ENCODE assay signal across 16 cellular contexts in the genomic region with DNA sequence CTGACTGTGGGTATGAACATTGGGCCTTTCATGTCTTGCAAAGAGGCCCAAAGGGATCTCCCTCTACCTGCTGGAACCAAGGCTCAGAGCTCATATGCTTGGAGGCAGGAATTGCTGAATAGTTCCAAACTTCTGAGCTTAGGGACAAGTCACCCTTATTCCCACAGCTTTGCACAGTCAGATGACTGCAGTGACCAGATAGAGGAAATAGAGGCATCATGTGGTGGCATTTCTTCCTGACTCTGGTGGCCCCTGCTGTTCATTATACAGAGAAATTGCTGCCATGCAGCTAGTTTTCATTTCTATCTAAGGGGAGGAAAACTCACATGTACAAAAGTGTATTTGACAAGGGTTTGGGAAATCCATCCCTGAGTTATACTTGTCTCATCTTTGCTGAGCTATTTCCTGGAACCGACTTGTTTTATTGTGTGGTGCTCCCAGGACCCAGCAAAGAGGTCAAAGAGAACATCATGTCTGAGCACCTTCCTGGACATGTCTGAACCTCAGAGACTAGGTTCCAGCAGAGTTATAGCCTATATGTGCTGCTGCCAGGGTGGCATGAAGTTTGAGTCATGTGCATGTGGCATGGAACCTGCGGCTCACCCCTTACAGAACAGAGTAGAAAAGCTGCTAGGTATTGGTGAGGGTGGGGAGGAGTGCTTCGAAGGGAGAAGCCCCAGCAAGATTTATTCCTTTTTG.
DNase-seq lines count a peak whose midpoint lies in the region; ATAC-seq and TF ChIP-seq lines count a peak whose summit lies in the region.
"Had no signal": no experiment of that assay in that cellular context is flagged by ENCODE, and none has a peak within 500 bp of the region (broad histone marks: within the 10 kb centered on the region; RNA-seq: fewer than 3 reads in every experiment).

No MANE protein-coding gene starts in this region.

- H3K4me1 Mint-ChIP-seq in activated CD4-positive, alpha-beta memory T cell treated with anti-CD3 and anti-CD28 coated beads for 36 hours (ENCODE audit: low read depth) = no peaks in the 10 kb centered on the region

- peak; percentile 13 for TF ChIP-seq CTCF in GM10248 (IDR thresholded peaks at IDR 0.05; ENCODE audit: control extremely low read depth, extremely low read depth, low read depth, missing control alignments)
- no peak for TF ChIP-seq CTCF in epithelial cell of esophagus (IDR thresholded peaks at IDR 0.05; ENCODE audit: insufficient read depth, low read depth, low read length, missing control alignments)
- no peak for TF ChIP-seq CTCF in gastrocnemius medialis (IDR thresholded peaks at IDR 0.05 in 4 of 5, conservative IDR thresholded peaks at IDR 0.05 in 1 of 5)
- no peak for TF ChIP-seq CTCF in coronary artery (IDR thresholded peaks at IDR 0.05)

- H3K9me3 Mint-ChIP-seq in activated CD4-positive, alpha-beta memory T cell treated with anti-CD3 and anti-CD28 coated beads for 36 hours = no peaks in the 10 kb centered on the region
- H3K9me3 Mint-ChIP-seq: CD4-positive, CD25-positive, alpha-beta regulatory T cell had no signal

- H3K9me3 ChIP-seq in gastrocnemius medialis = no peaks in the 10 kb centered on the region
- H3K9me3 ChIP-seq: MG63 had no signal

- H3K27me3 Mint-ChIP-seq in activated CD4-positive, alpha-beta memory T cell treated with anti-CD3 and anti-CD28 coated beads for 36 hours = no peaks in the 10 kb centered on the region
- H3K27me3 Mint-ChIP-seq: CD4-positive, CD25-positive, alpha-beta regulatory T cell had no signal

- no peak overlapping the region for H3K4me3 Mint-ChIP-seq in activated CD4-positive, alpha-beta memory T cell treated with anti-CD3 and anti-CD28 coated beads for 36 hours
- H3K4me3 Mint-ChIP-seq: CD4-positive, CD25-positive, alpha-beta regulatory T cell had no signal

- intact Hi-C loops in gastrocnemius medialis (cut with DNase I; ENCODE audit: low total_unique reads) = no loop called here
- intact Hi-C loops in activated CD4-positive, alpha-beta memory T cell treated with anti-CD3 and anti-CD28 coated beads for 36 hours (cut with micrococcal nuclease) = no loop called here

- in situ Hi-C loops in gastrocnemius medialis (cut with MboI; ENCODE audit: low sequenced_read_pairs in 4 of 4) = loop anchor here in 1 of 4 donors (10.0 kb wide), 1 partner anchor 56 kb away; no protein-coding TSS in a partner anchor

- POLR2A ChIA-PET in GM10248 (lab: Yijun Ruan, JAX) = no interaction called here
- POLR2A ChIA-PET in activated CD4-positive, alpha-beta memory T cell treated with anti-CD3 and anti-CD28 coated beads for 36 hours (lab: Charles Lee) = no interaction called here

- H3K36me3 Mint-ChIP-seq in activated CD4-positive, alpha-beta memory T cell treated with anti-CD3 and anti-CD28 coated beads for 36 hours = peaks cover 3% of the 10 kb centered on the region

- H3K4me3 ChIP-seq in epithelial cell of esophagus (ENCODE audit: low read length) (no peak overlapping the region), gastrocnemius medialis (no peak overlapping the region), coronary artery (no peak overlapping the region)
- H3K4me3 ChIP-seq: MG63, SJSA1 had no signal

- DNase-seq in GM10248 (ENCODE audit: extremely low spot score) (no peak), OCI-M1 (lab: John Stamatoyannopoulos, UW) (peak; percentile 16), epithelial cell of esophagus (ENCODE audit: low read depth) (peak; percentile 36), gastrocnemius medialis (no peak), NCI-H2107 treated with DMSO at 0.1 percent for 48 hours (lab: John Stamatoyannopoulos, UW; ENCODE audit: unreplicated experiment) (no peak), coronary artery (ENCODE audit: low spot score) (no peak)
- DNase-seq in activated CD4-positive, alpha-beta memory T cell treated with anti-CD3 and anti-CD28 coated beads for 36 hours = no peak
- DNase-seq: Calu3; CD4-positive, CD25-positive, alpha-beta regulatory T cell; KBM-7; MG63; NCI-H1417; NCI-H2029 treated with DMSO at 0.1 percent for 48 hours; NCI-H510A treated with DMSO at 0.1 percent for 48 hours had no signal

- CTCF ChIA-PET in GM10248 (lab: Yijun Ruan, JAX) = interaction anchor here (1.1 to 1.8 kb wide), 3 partner anchors 10 to 31 kb away, joined by 3 to 4 read pairs (median 4); no protein-coding TSS in a partner anchor
- CTCF ChIA-PET in activated CD4-positive, alpha-beta memory T cell treated with anti-CD3 and anti-CD28 coated beads for 36 hours (lab: Charles Lee) = interaction anchor here (0.5 to 0.6 kb wide), 2 partner anchors 228 to 642 kb away, joined by 3 read pairs; no protein-coding TSS in a partner anchor

- ATAC-seq in gastrocnemius medialis = no peak

- H3K27ac ChIP-seq in gastrocnemius medialis = peak overlapping the region in 3 of 4 donors; percentile 5 to 65 (median 23)
- no peak overlapping the region for H3K27ac ChIP-seq in coronary artery
- H3K27ac ChIP-seq: RWPE1, SJSA1 had no signal

- peaks cover 0 to 9% of the 10 kb centered on the region in 2 donors for H3K4me1 ChIP-seq in gastrocnemius medialis
- H3K4me1 ChIP-seq: SJSA1 had no signal

- H3K27ac Mint-ChIP-seq in activated CD4-positive, alpha-beta memory T cell treated with anti-CD3 and anti-CD28 coated beads for 36 hours = no peak overlapping the region

- no peak for TF ChIP-seq POLR2A in gastrocnemius medialis (IDR thresholded peaks at IDR 0.05)

- no peaks in the 10 kb centered on the region for H3K27me3 ChIP-seq in gastrocnemius medialis
- H3K27me3 ChIP-seq: MG63, SJSA1 had no signal

- H3K36me3 ChIP-seq in gastrocnemius medialis = peaks cover 0 to 63% of the 10 kb centered on the region in 2 donors
- H3K36me3 ChIP-seq: MG63 had no signal

Comparison
In these comparisons a context has a peak if more than half of its experiments do, and no peak if none do; other contexts are left out.
1. DNase-seq: peak in OCI-M1 (single experiment) and epithelial cell of esophagus (single experiment); none in GM10248 (single experiment), gastrocnemius medialis (0 of 2), NCI-H2107 treated with DMSO at 0.1 percent for 48 hours (single experiment), coronary artery (single experiment) and activated CD4-positive, alpha-beta memory T cell treated with anti-CD3 and anti-CD28 coated beads for 36 hours (single experiment).
2. H3K27ac ChIP-seq: peak in gastrocnemius medialis (3 of 4); none in coronary artery (0 of 2).